In genomic region chr16:58336332-58337089, GRCh38 we compare ENCODE assay signal across 1 cellular context.
TF ChIP-seq lines count a peak whose summit lies in the region.

No MANE protein-coding gene starts in this region.

TF ChIP-seq in GM23338, 12 proteins besides CTCF, POLR2A, EP300 and RAD21 (continued from another document):
- TF ChIP-seq ZNF462 (CRISPR knock-in tag; IDR thresholded peaks at IDR 0.05): no peak
